ENCODE assay signal across 21 cellular contexts in the genomic region with DNA sequence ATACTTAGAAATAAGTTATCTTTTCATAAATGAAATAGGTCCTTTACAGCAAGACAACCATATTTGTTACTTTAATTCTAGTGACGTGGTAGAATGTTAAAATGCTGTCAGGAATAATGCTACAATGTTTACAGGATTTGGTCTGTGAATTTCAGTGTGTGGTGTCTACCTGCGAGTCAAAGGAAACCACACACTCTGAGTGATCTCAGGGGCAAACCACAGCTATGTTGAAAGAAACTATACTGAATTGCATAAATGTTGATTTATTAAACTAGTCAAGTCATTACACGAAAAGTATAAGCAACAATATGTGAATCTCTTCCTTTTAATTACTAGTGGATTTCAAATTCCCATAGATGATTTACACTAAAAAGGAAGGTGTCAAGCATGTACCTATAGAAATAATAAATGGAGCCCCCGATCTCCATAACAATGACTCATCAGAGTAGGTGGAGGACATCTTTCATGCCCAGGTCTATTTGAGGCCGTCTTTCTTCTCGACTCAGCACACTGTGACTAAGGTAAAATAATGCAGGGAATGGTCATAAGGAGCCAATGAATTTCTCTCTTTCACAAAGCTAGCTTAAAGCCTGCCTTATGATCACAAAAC.
DNase-seq lines count a peak whose midpoint lies in the region; ATAC-seq and TF ChIP-seq lines count a peak whose summit lies in the region.
"Had no signal": no experiment of that assay in that cellular context is flagged by ENCODE, and none has a peak within 500 bp of the region (broad histone marks: within the 10 kb centered on the region; RNA-seq: fewer than 3 reads in every experiment).

No MANE protein-coding gene starts in this region.

- H2AFZ ChIP-seq in PC-9: no peak overlapping the region

- H3K36me3 Mint-ChIP-seq in MCF 10A (ENCODE audit: insufficient read depth, unreplicated experiment): no peaks in the 10 kb centered on the region
- H3K36me3 Mint-ChIP-seq: activated naive CD8-positive, alpha-beta T cell had no signal

- DNase-seq in MCF 10A (ENCODE audit: unreplicated experiment): peak; percentile 72
- no peak for DNase-seq in breast epithelium (ENCODE audit: low spot score in 2 of 2)
- peak in 1 of 2 experiments; percentile 43 for DNase-seq in PC-9
- peak; percentile 72 for DNase-seq in epithelial cell of prostate (ENCODE audit: low read depth, low spot score)
- no peak for DNase-seq in activated CD4-positive, alpha-beta T cell treated with anti-CD3 and anti-CD28 coated beads for 4 hours
- DNase-seq in dermis blood vessel endothelial cell: no peak
- DNase-seq: Calu3; colonic mucosa; heart right ventricle; MV-4-11; NCI-H2029; NCI-H446 treated with DMSO at 0.1 percent for 48 hours; nucleus accumbens; right cardiac atrium; Right ventricle myocardium superior; stimulated activated CD4-positive, alpha-beta T cell treated with anti-CD3 and anti-CD28 coated beads, Interleukin-15, amount 100 ng/mL, for 24 hours had no signal

- no peak overlapping the region for H3K4me3 ChIP-seq in breast epithelium
- H3K4me3 ChIP-seq in PC-9: no peak overlapping the region
- H3K4me3 ChIP-seq: BLaER1 treated with 17β-estradiol and CSF1 and Interleukin-3, amounts not matched to agents 10 nM and 100 nM; colonic mucosa; heart right ventricle had no signal

- CTCF ChIA-PET in MCF 10A (lab: Yijun Ruan, JAX) (interaction anchor here (0.5 to 0.7 kb wide), 3 partner anchors 490 to 1168 kb away, joined by 3 to 7 read pairs (median 3); no protein-coding TSS in a partner anchor), PC-9 (lab: Charles Lee) (no interaction called here)

- H3K27me3 ChIP-seq in breast epithelium (no peaks in the 10 kb centered on the region), PC-9 (ENCODE audit: insufficient read depth, low read depth) (peaks cover 5% of the 10 kb centered on the region; the same call in 1 of the 2 replicates)
- H3K27me3 ChIP-seq: BLaER1 treated with 17β-estradiol and CSF1 and Interleukin-3, amounts not matched to agents 10 nM and 100 nM; colonic mucosa had no signal

- intact Hi-C loops in MCF 10A (cut with micrococcal nuclease): no loop called here
- intact Hi-C loops in breast epithelium (cut with DNase I; ENCODE audit: low total_unique reads): no loop called here
- intact Hi-C loops in PC-9 (cut with micrococcal nuclease; ENCODE audit: unreplicated experiment): no loop called here

- no peak for TF ChIP-seq POLR2A in breast epithelium (IDR thresholded peaks at IDR 0.05)

- BruUV-seq in MCF 10A (replicated peaks; lab: Mats Ljungman, UMichigan): no TSS peak
- no TSS peak for BruUV-seq in PC-9 (replicated peaks; lab: Mats Ljungman, UMichigan)

- H3K27ac ChIP-seq in breast epithelium: no peak overlapping the region
- no peak overlapping the region for H3K27ac ChIP-seq in PC-9
- H3K27ac ChIP-seq in epithelial cell of prostate: peak overlapping the region; percentile 34
- H3K27ac ChIP-seq: BLaER1 treated with 17β-estradiol and CSF1 and Interleukin-3, amounts not matched to agents 10 nM and 100 nM; colonic mucosa; heart right ventricle had no signal

- H3K27me3 Mint-ChIP-seq in MCF 10A (ENCODE audit: insufficient read depth, unreplicated experiment): no peaks in the 10 kb centered on the region
- H3K27me3 Mint-ChIP-seq: activated naive CD8-positive, alpha-beta T cell; brain had no signal

- TF ChIP-seq CTCF in MCF 10A (IDR thresholded peaks at IDR 0.05; ENCODE audit: unreplicated experiment) (no peak), breast epithelium (IDR thresholded peaks at IDR 0.05) (no peak), PC-9 (conservative IDR thresholded peaks at IDR 0.05) (no peak)

- no peaks in the 10 kb centered on the region for H3K9me3 Mint-ChIP-seq in MCF 10A (ENCODE audit: unreplicated experiment)
- H3K9me3 Mint-ChIP-seq: brain had no signal

- no peaks in the 10 kb centered on the region for H3K9me3 ChIP-seq in breast epithelium
- no peaks in the 10 kb centered on the region for H3K9me3 ChIP-seq in PC-9 (ENCODE audit: insufficient read depth, low read depth)
- H3K9me3 ChIP-seq: BLaER1 treated with 17β-estradiol and CSF1 and Interleukin-3, amounts not matched to agents 10 nM and 100 nM; colonic mucosa; heart right ventricle had no signal

- no peaks in the 10 kb centered on the region for H4K20me1 ChIP-seq in PC-9 (ENCODE audit: insufficient read depth)
- H4K20me1 ChIP-seq: BLaER1 treated with 17β-estradiol and CSF1 and Interleukin-3, amounts not matched to agents 10 nM and 100 nM had no signal

- POLR2A ChIA-PET in MCF 10A (lab: Yijun Ruan, JAX): interaction anchor here (0.9 to 1.0 kb wide), 2 partner anchors 37 to 59 kb away, joined by 3 read pairs; no protein-coding TSS in a partner anchor
- POLR2A ChIA-PET in PC-9 (lab: Charles Lee; ENCODE audit: unreplicated experiment): no interaction called here

- H3K36me3 ChIP-seq in breast epithelium: no peaks in the 10 kb centered on the region
- no peaks in the 10 kb centered on the region for H3K36me3 ChIP-seq in PC-9 (ENCODE audit: low read depth)
- H3K36me3 ChIP-seq: BLaER1 treated with 17β-estradiol and CSF1 and Interleukin-3, amounts not matched to agents 10 nM and 100 nM; colonic mucosa; heart right ventricle had no signal

- no peaks in the 10 kb centered on the region for H3K79me2 ChIP-seq in PC-9 (ENCODE audit: low read depth)

- peaks cover 5% of the 10 kb centered on the region for H3K4me1 Mint-ChIP-seq in MCF 10A (ENCODE audit: insufficient read depth, unreplicated experiment)

- peak overlapping the region; percentile 27 for H3K27ac Mint-ChIP-seq in MCF 10A (ENCODE audit: low read depth, unreplicated experiment)
- H3K27ac Mint-ChIP-seq: activated naive CD8-positive, alpha-beta T cell; brain had no signal

- H3K4me3 Mint-ChIP-seq in MCF 10A (ENCODE audit: unreplicated experiment): no peak overlapping the region
- H3K4me3 Mint-ChIP-seq: activated naive CD8-positive, alpha-beta T cell; brain had no signal

- ATAC-seq in GM21381 (IDR thresholded peaks at IDR 0.05; ENCODE audit: unreplicated experiment) (no peak), GM18858 (IDR thresholded peaks at IDR 0.05; ENCODE audit: unreplicated experiment) (no peak)
- ATAC-seq: heart right ventricle, right cardiac atrium had no signal

- H3K4me2 ChIP-seq in PC-9: peak overlapping the region; percentile 34; the same call in 1 of the 2 replicates
- H3K4me2 ChIP-seq: BLaER1 treated with 17β-estradiol and CSF1 and Interleukin-3, amounts not matched to agents 10 nM and 100 nM had no signal

- no peaks in the 10 kb centered on the region for H3K4me1 ChIP-seq in breast epithelium
- 0 out of 2 replicates have a peak, but pooled peaks cover 4% of the 10 kb centered on the region for H3K4me1 ChIP-seq in PC-9 (replicated peaks; ENCODE audit: insufficient read depth)
- H3K4me1 ChIP-seq: BLaER1 treated with 17β-estradiol and CSF1 and Interleukin-3, amounts not matched to agents 10 nM and 100 nM; colonic mucosa; heart right ventricle had no signal

- no peaks in the 10 kb centered on the region for H3K9me2 ChIP-seq in PC-9 (ENCODE audit: insufficient read depth)

- H3F3A ChIP-seq in PC-9 (ENCODE audit: insufficient read depth, low read depth): no peaks in the 10 kb centered on the region

Comparison
In these comparisons a context has a peak if more than half of its experiments do, and no peak if none do; other contexts are left out.
1. DNase-seq: peak in MCF 10A (single experiment) and epithelial cell of prostate (single experiment); none in breast epithelium (0 of 2), activated CD4-positive, alpha-beta T cell treated with anti-CD3 and anti-CD28 coated beads for 4 hours (0 of 2) and dermis blood vessel endothelial cell (single experiment).